8 cellular contexts compared by ENCODE assay signal in the genomic region with DNA sequence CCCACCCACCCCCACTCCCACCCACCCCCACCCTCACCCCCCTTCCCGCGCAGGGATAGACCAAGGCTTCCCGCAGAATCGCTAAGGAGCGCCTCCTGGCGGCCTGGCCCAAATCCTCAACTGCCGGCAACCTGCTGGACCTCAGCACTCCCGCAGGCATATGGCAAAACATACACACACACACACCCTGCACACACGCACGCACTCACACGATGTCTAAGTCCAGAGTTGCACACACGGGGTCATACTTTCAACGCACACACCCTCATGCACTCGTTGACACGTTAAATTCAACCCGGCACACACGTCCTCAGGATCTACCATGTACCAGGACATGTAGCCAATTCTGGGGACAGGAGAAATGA. TPM values are rescaled to one million over a fixed set of nuclear protein-coding genes. Genes with fewer than 3 reads are reported as not detected.
DNase-seq lines count a peak whose midpoint lies in the region; ATAC-seq lines count a peak whose summit lies in the region.

No MANE protein-coding gene starts in this region.

- POLR2A ChIA-PET in naive thymus-derived CD8-positive, alpha-beta T cell (lab: Charles Lee): no interaction called here

- peaks cover 66% of the 10 kb centered on the region for H3K27me3 Mint-ChIP-seq in activated naive CD8-positive, alpha-beta T cell treated with anti-CD3 and anti-CD28 coated beads for 36 hours
- H3K27me3 Mint-ChIP-seq in naive thymus-derived CD8-positive, alpha-beta T cell: peaks cover 36 to 66% (median 55%) of the 10 kb centered on the region in 5 donors

- peak overlapping the region; percentile 18; the same call in 1 of the 2 replicates for H3K4me3 ChIP-seq in HUES64 (ENCODE audit: low read length)

- peak; percentile 5 for DNase-seq in DMS79 treated with DMSO at 0.1 percent for 48 hours (lab: John Stamatoyannopoulos, UW)
- DNase-seq in DMS79 (lab: John Stamatoyannopoulos, UW): no peak
- peak; percentile 12 for DNase-seq in activated naive CD8-positive, alpha-beta T cell treated with anti-CD3 and anti-CD28 coated beads for 36 hours
- DNase-seq in naive thymus-derived CD8-positive, alpha-beta T cell: no peak
- no peak for DNase-seq in GM03348 (ENCODE audit: low spot score)
- no peak for DNase-seq in midbrain (lab: John Stamatoyannopoulos, UW)
- DNase-seq in T-helper 1 cell: no peak

- H3K9me3 Mint-ChIP-seq in activated naive CD8-positive, alpha-beta T cell treated with anti-CD3 and anti-CD28 coated beads for 36 hours: no peaks in the 10 kb centered on the region
- peaks cover 0 to 28% (median 0%) of the 10 kb centered on the region in 9 donors for H3K9me3 Mint-ChIP-seq in naive thymus-derived CD8-positive, alpha-beta T cell

- no peak overlapping the region for H3K4me3 Mint-ChIP-seq in activated naive CD8-positive, alpha-beta T cell treated with anti-CD3 and anti-CD28 coated beads for 36 hours
- peak overlapping the region in 8 of 10 donors; percentile 5 to 73 (median 47) for H3K4me3 Mint-ChIP-seq in naive thymus-derived CD8-positive, alpha-beta T cell

- H3K36me3 Mint-ChIP-seq in activated naive CD8-positive, alpha-beta T cell treated with anti-CD3 and anti-CD28 coated beads for 36 hours: peaks cover 3% of the 10 kb centered on the region
- peaks cover 9 to 35% (median 25%) of the 10 kb centered on the region in 3 donors for H3K36me3 Mint-ChIP-seq in naive thymus-derived CD8-positive, alpha-beta T cell

- no peaks in the 10 kb centered on the region for H3K36me3 ChIP-seq in HUES64 (ENCODE audit: insufficient read depth, low read length)

- H3K4me1 Mint-ChIP-seq in activated naive CD8-positive, alpha-beta T cell treated with anti-CD3 and anti-CD28 coated beads for 36 hours: peaks cover 6% of the 10 kb centered on the region
- peaks cover 9 to 37% (median 12%) of the 10 kb centered on the region in 4 donors for H3K4me1 Mint-ChIP-seq in naive thymus-derived CD8-positive, alpha-beta T cell

- no peaks in the 10 kb centered on the region for H3K9me3 ChIP-seq in HUES64 (ENCODE audit: insufficient read depth, low read depth, low read length)

- H3K27ac Mint-ChIP-seq in activated naive CD8-positive, alpha-beta T cell treated with anti-CD3 and anti-CD28 coated beads for 36 hours: no peak overlapping the region
- H3K27ac Mint-ChIP-seq in naive thymus-derived CD8-positive, alpha-beta T cell: no peak overlapping the region

- peaks cover 17% of the 10 kb centered on the region for H3K4me1 ChIP-seq in HUES64 (ENCODE audit: insufficient read depth, low read length)

- peaks cover 37% of the 10 kb centered on the region for H3K27me3 ChIP-seq in HUES64 (ENCODE audit: insufficient read depth, low read length)

- WGBS in HUES64: 12% methylated on average over 17 of the region's 17 CpGs

- no peak for ATAC-seq in naive thymus-derived CD8-positive, alpha-beta T cell

- H3K9ac ChIP-seq in HUES64 (ENCODE audit: low read depth, low read length): no peak overlapping the region

- no peak overlapping the region for H3K27ac ChIP-seq in HUES64 (ENCODE audit: low read depth, low read length)

RNA-seq across cellular contexts. Expression of a gene that starts 1.7 kb away (rescaled TPM):
- 0.70 TPM for polyA plus RNA-seq in HUES64 (2013, experiment 1 of 2)
- 0.44 TPM for polyA plus RNA-seq in HUES64 (2013, experiment 2 of 2)
- not detected for total RNA-seq in activated naive CD8-positive, alpha-beta T cell treated with anti-CD3 and anti-CD28 coated beads for 36 hours
- not detected for total RNA-seq in naive thymus-derived CD8-positive, alpha-beta T cell
- not detected for polyA plus RNA-seq in naive thymus-derived CD8-positive, alpha-beta T cell

Comparison
In these comparisons a context has a peak if more than half of its experiments do, and no peak if none do; other contexts are left out.
1. DNase-seq: peak in DMS79 treated with DMSO at 0.1 percent for 48 hours (single experiment) and activated naive CD8-positive, alpha-beta T cell treated with anti-CD3 and anti-CD28 coated beads for 36 hours (single experiment); none in DMS79 (single experiment), naive thymus-derived CD8-positive, alpha-beta T cell (0 of 10), GM03348 (single experiment), midbrain (single experiment) and T-helper 1 cell (0 of 5).